In genomic region chr17:59165933-59166342, GRCh38 we compare ENCODE assay signal across 8 cellular contexts. TPM values are rescaled to one million over a fixed set of nuclear protein-coding genes. Genes with fewer than 3 reads are reported as not detected.
DNase-seq lines count a peak whose midpoint lies in the region; ATAC-seq and TF ChIP-seq lines count a peak whose summit lies in the region.

No MANE protein-coding gene starts in this region.

- H3K9me2 ChIP-seq in PC-3 (replicated peaks; ENCODE audit: low read length), result no peaks in the 10 kb centered on the region

- H3K27me3 ChIP-seq in PC-3 (ENCODE audit: low read length), result no peaks in the 10 kb centered on the region

- intact Hi-C loops in PC-3 (cut with micrococcal nuclease), result no loop called here

- H3K4me3 ChIP-seq in PC-3 (ENCODE audit: low read length), result no peak overlapping the region

- POLR2A ChIA-PET in PC-3 (lab: Charles Lee; ENCODE audit: unreplicated experiment), result no interaction called here

- no peaks in the 10 kb centered on the region for H3F3A ChIP-seq in PC-3 (ENCODE audit: low read length, unreplicated experiment)

- CTCF ChIA-PET in PC-3 (lab: Charles Lee), result interaction anchor here (0.5 kb wide), 1 partner anchor 11 kb away, joined by 3 read pairs; the partner anchor contains the start of genes PRR11 and SKA2

- H3K36me3 ChIP-seq in PC-3 (ENCODE audit: low read depth, low read length), result peaks cover 19% of the 10 kb centered on the region

- TF ChIP-seq CTCF in PC-3 (conservative IDR thresholded peaks at IDR 0.05; ENCODE audit: low read depth, low read length), result peak; percentile 87

- H3K4me1 ChIP-seq in PC-3 (ENCODE audit: insufficient read depth, low read length), result peaks cover 15% of the 10 kb centered on the region

- H2AFZ ChIP-seq in PC-3 (ENCODE audit: low read length), result peak overlapping the region; percentile 10; the same call in 1 of the 2 replicates

- peak overlapping the region; percentile 22; the same call in 1 of the 2 replicates for H3K4me2 ChIP-seq in PC-3 (ENCODE audit: low read length)

- DNase-seq in DMS 273 (lab: John Stamatoyannopoulos, UW; ENCODE audit: unreplicated experiment), result peak; percentile 83
- DNase-seq in DMS 273 treated with DMSO at 0.1 percent for 48 hours (lab: John Stamatoyannopoulos, UW), result no peak
- DNase-seq in PC-3, result peak; percentile 77
- DNase-seq in activated naive CD4-positive, alpha-beta T cell treated with anti-CD3 and anti-CD28 coated beads, Interleukin-2, amount 50 U/mL, for 16 hours, result peak; percentile 30
- DNase-seq in hepatic stellate cell (ENCODE audit: low spot score), result peak; percentile 25
- DNase-seq in stimulated activated CD4-positive, alpha-beta T cell treated with anti-CD3 and anti-CD28 coated beads, Interleukin-2, amount 100 ng/mL, for 24 hours, result peak; percentile 17 to 37

- 0 out of 2 replicates have a peak, but pooled peaks cover 3% of the 10 kb centered on the region for H4K20me1 ChIP-seq in PC-3 (ENCODE audit: low read length)

- no peak overlapping the region for H3K9ac ChIP-seq in PC-3 (ENCODE audit: low read length)

- H3K27ac ChIP-seq in PC-3 (ENCODE audit: low read length), result no peak overlapping the region

- peaks cover 88% of the 10 kb centered on the region for H3K79me2 ChIP-seq in PC-3 (ENCODE audit: low read length)

- no TSS peak for BruUV-seq in PC-3 (replicated peaks; lab: Mats Ljungman, UMichigan)

- ATAC-seq in HG03280 (IDR thresholded peaks at IDR 0.05; ENCODE audit: unreplicated experiment) (peak; percentile 65), PC-3 (peak; percentile 80), GM21528 (IDR thresholded peaks at IDR 0.05; ENCODE audit: low FRiP score, unreplicated experiment) (no peak)

- H3K9me3 ChIP-seq in PC-3 (ENCODE audit: low read length), result no peaks in the 10 kb centered on the region

RNA-seq across cellular contexts. Expression of gene PRR11, which starts 10.4 kb away (rescaled TPM):
- total RNA-seq in PC-3 (2014; rRNA removed), result 77.2 and 78.9 TPM in 2 replicates

RNA-seq across cellular contexts. Expression of gene SKA2, which starts 11.0 kb away (rescaled TPM):
- total RNA-seq in PC-3 (2014; rRNA removed), result 143 and 155 TPM in 2 replicates

RNA-seq across cellular contexts. Expression of gene SMG8, which starts 43.9 kb away (rescaled TPM):
- total RNA-seq in PC-3 (2014; rRNA removed), result 28.5 and 31.8 TPM in 2 replicates

RNA-seq across cellular contexts. Expression of gene GDPD1, which starts 54.4 kb away (rescaled TPM):
- total RNA-seq in PC-3 (2014; rRNA removed), result 1.2 and 1.5 TPM in 2 replicates

RNA-seq across cellular contexts. Expression of gene TRIM37, which starts 59.3 kb away (rescaled TPM):
- total RNA-seq in PC-3 (2014; rRNA removed), result 35.1 and 42.0 TPM in 2 replicates
